8 cellular contexts compared by ENCODE assay signal in the genomic region with DNA sequence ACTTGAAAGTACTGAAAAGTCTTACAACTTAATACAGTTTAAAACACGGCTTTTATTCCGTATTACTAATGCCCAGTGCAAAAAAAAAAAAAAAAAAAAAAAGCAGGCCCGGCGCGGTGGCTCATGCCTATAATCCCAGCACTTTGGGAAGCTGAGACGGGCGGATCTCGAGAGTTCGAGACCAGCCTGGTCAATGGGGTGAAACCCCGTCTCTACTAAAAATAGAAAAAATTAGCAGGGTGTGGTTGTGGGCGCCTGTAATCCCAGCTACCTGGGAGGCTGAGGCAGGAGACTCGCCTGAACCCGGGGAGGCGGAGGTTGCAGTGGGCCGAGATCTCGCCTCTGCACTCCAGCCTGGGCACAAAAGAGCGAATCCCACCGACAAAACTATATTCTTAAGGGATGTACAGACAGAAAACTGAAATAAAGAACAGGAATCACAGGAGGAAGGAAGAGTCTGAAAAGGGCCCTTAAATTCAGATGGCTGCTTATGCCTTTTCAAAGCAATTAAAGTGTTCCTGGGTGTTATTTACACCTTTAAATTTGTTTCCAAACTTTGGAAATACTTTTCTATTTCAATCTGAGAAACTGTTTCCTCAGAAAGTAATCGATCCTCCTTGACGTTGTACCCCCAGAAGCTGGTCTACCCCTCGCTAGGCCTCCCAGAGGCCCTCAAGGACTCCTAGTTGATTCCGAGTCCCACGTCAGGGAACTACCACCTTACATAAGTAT. TPM values are rescaled to one million over a fixed set of nuclear protein-coding genes. Genes with fewer than 3 reads are reported as not detected.
DNase-seq lines count a peak whose midpoint lies in the region; ATAC-seq and TF ChIP-seq lines count a peak whose summit lies in the region.

No MANE protein-coding gene starts in this region.

- peaks cover 3% of the 10 kb centered on the region for H3K36me3 ChIP-seq in CD4-positive, CD25-positive, alpha-beta regulatory T cell (ENCODE audit: control insufficient read depth, insufficient read depth, low read length)
- H3K36me3 ChIP-seq in OCI-LY7 (ENCODE audit: insufficient read depth, low read length), result peaks cover 66% of the 10 kb centered on the region

- H3K36me3 Mint-ChIP-seq in CD4-positive, CD25-positive, alpha-beta regulatory T cell, result peaks cover 17% of the 10 kb centered on the region

- no peak overlapping the region for H2AFZ ChIP-seq in OCI-LY7 (ENCODE audit: low read length)

- H3K4me2 ChIP-seq in OCI-LY7 (ENCODE audit: low read length), result peak overlapping the region; percentile 98

- peaks cover 62% of the 10 kb centered on the region for H3K4me1 ChIP-seq in CD4-positive, CD25-positive, alpha-beta regulatory T cell (ENCODE audit: control insufficient read depth, insufficient read depth, low read length, poor library complexity, severe bottlenecking)
- peaks cover 43% of the 10 kb centered on the region for H3K4me1 ChIP-seq in OCI-LY7 (ENCODE audit: insufficient read depth, low read length, poor library complexity, severe bottlenecking)

- POLR2A ChIA-PET in OCI-LY7 (lab: Charles Lee), result interaction anchor here (0.6 to 3.2 kb wide), 6 partner anchors 10 to 334 kb away, joined by 3 to 32 read pairs (median 12); no protein-coding TSS in a partner anchor

- no peak for TF ChIP-seq CTCF in OCI-LY7 (conservative IDR thresholded peaks at IDR 0.05; ENCODE audit: low read length)

- peak overlapping the region; percentile 100 for H3K4me3 ChIP-seq in CD4-positive, CD25-positive, alpha-beta regulatory T cell (ENCODE audit: low read depth, low read length)
- H3K4me3 ChIP-seq in OCI-LY7 (ENCODE audit: low read depth, low read length, poor library complexity, severe bottlenecking), result peak overlapping the region; percentile 90

- peaks cover under 1 to 56% (median 34%) of the 10 kb centered on the region in 4 donors for H3K4me1 Mint-ChIP-seq in CD4-positive, CD25-positive, alpha-beta regulatory T cell

- peaks cover 0 to 8% (median 0%) of the 10 kb centered on the region in 7 donors for H3K9me3 Mint-ChIP-seq in CD4-positive, CD25-positive, alpha-beta regulatory T cell

- CTCF ChIA-PET in OCI-LY7 (lab: Charles Lee; ENCODE audit: unreplicated experiment), result no interaction called here

- no peak for ATAC-seq in CD4-positive, CD25-positive, alpha-beta regulatory T cell (ENCODE audit: low read depth in 2 of 2)
- ATAC-seq in stimulated activated naive CD8-positive, alpha-beta T cell treated with anti-CD3 and anti-CD28 coated beads, Interleukin-15, Interleukin-2, amounts not matched to agents 100 U/mL and 50 U/mL, for 24 hours, result no peak

- DNase-seq in CD4-positive, CD25-positive, alpha-beta regulatory T cell, result no peak
- DNase-seq in OCI-LY7 (ENCODE audit: low spot score) (peak; percentile 25), left kidney (ENCODE audit: low read depth, low spot score) (peak; percentile 52), cerebellar cortex (ENCODE audit: low spot score) (no peak), DMS153 (lab: John Stamatoyannopoulos, UW) (no peak), NCI-H226 (no peak)
- peak; percentile 57 for DNase-seq in stimulated activated naive CD8-positive, alpha-beta T cell treated with anti-CD3 and anti-CD28 coated beads, Interleukin-15, Interleukin-2, amounts not matched to agents 100 U/mL and 50 U/mL, for 24 hours

- peak overlapping the region; percentile 97 to 100 (median 98) for H3K4me3 Mint-ChIP-seq in CD4-positive, CD25-positive, alpha-beta regulatory T cell

- H3K9me2 ChIP-seq in OCI-LY7 (ENCODE audit: insufficient read depth, low read length), result no peaks in the 10 kb centered on the region

- BruUV-seq in OCI-LY7 (replicated peaks; lab: Mats Ljungman, UMichigan), result TSS peak; percentile 53

- H3K27ac ChIP-seq in CD4-positive, CD25-positive, alpha-beta regulatory T cell (ENCODE audit: insufficient read depth, low read length, poor library complexity, severe bottlenecking), result peak overlapping the region; percentile 100
- H3K27ac ChIP-seq in OCI-LY7 (ENCODE audit: low read depth, low read length, poor library complexity, severe bottlenecking), result peak overlapping the region; percentile 96
- peak overlapping the region; percentile 100 for H3K27ac ChIP-seq in angular gyrus (ENCODE audit: low read depth, low read length)

- no peaks in the 10 kb centered on the region for H3K27me3 ChIP-seq in CD4-positive, CD25-positive, alpha-beta regulatory T cell (ENCODE audit: control insufficient read depth, insufficient read depth, low read length)

- peak overlapping the region; percentile 100 for H3K27ac Mint-ChIP-seq in CD4-positive, CD25-positive, alpha-beta regulatory T cell

- intact Hi-C loops in OCI-LY7 (cut with micrococcal nuclease; ENCODE audit: unreplicated experiment), result loop anchor here (2.0 to 10.0 kb wide), 3 partner anchors 511 to 1103 kb away; a partner anchor contains a TSS

- peaks cover 46% of the 10 kb centered on the region for H4K20me1 ChIP-seq in OCI-LY7 (ENCODE audit: insufficient read depth, low read length)

- no peaks in the 10 kb centered on the region for H3K9me3 ChIP-seq in CD4-positive, CD25-positive, alpha-beta regulatory T cell (ENCODE audit: control insufficient read depth in 2 of 2, low read length in 2 of 2)
- H3K9me3 ChIP-seq in OCI-LY7 (ENCODE audit: low read length), result no peaks in the 10 kb centered on the region

- H3K79me2 ChIP-seq in OCI-LY7 (ENCODE audit: insufficient read depth, low read depth, low read length), result peaks cover 29% of the 10 kb centered on the region

- H3K27me3 Mint-ChIP-seq in CD4-positive, CD25-positive, alpha-beta regulatory T cell, result peaks cover 30% of the 10 kb centered on the region

RNA-seq across cellular contexts. Expression of a gene that starts 2.1 kb away (rescaled TPM):
- total RNA-seq in CD4-positive, CD25-positive, alpha-beta regulatory T cell, result 360 TPM
- 100 to 1,000 TPM; 146 to 197 (median 177) TPM for polyA plus RNA-seq in CD4-positive, CD25-positive, alpha-beta regulatory T cell
- total RNA-seq in OCI-LY7 (2014; rRNA removed; shearing (Covaris generic)), result 50.1 and 52.5 TPM in 2 replicates
- 68.0 and 72.8 TPM in 2 replicates for total RNA-seq in OCI-LY7 (2022)

Comparison
In these comparisons a context has a peak if more than half of its experiments do, and no peak if none do; other contexts are left out.
1. DNase-seq: peak in OCI-LY7 (single experiment), left kidney (single experiment) and stimulated activated naive CD8-positive, alpha-beta T cell treated with anti-CD3 and anti-CD28 coated beads, Interleukin-15, Interleukin-2, amounts not matched to agents 100 U/mL and 50 U/mL, for 24 hours (single experiment); none in CD4-positive, CD25-positive, alpha-beta regulatory T cell (0 of 3), cerebellar cortex (single experiment), DMS153 (single experiment) and NCI-H226 (single experiment).
2. Peak in every context shown above with its lines, with median percentiles within 50 percentile points of each other: H3K27ac ChIP-seq.